In genomic region chrX:107979534-107979933, GRCh38 we compare ENCODE assay signal across 13 cellular contexts. TPM values are rescaled to one million over a fixed set of nuclear protein-coding genes. Genes with fewer than 3 reads are reported as not detected.
"Had no signal": no experiment of that assay in that cellular context is flagged by ENCODE, and none has a peak within 500 bp of the region (broad histone marks: within the 10 kb centered on the region; RNA-seq: fewer than 3 reads in every experiment).

No MANE protein-coding gene starts in this region.

- H3K36me3 ChIP-seq: breast epithelium, ovary, tibial artery, uterus had no signal

- DNase-seq: dorsolateral prefrontal cortex; kidney glomerular epithelial cell; ovary; stimulated activated CD4-positive, alpha-beta T cell treated with anti-CD3 and anti-CD28 coated beads, Interleukin-4, amount 100 ng/mL, for 1 hour; tibial artery; uterus had no signal

- H3K36me3 Mint-ChIP-seq: activated naive CD4-positive, alpha-beta T cell treated with anti-CD3 and anti-CD28 coated beads, Interleukin-2, amount 50 U/mL, for 24 hours had no signal

- H3K27me3 ChIP-seq: ovary, tibial artery, uterus had no signal

- H3K4me1 ChIP-seq: breast epithelium, tibial artery, uterus had no signal

- H3K9me3 ChIP-seq: breast epithelium, ovary, tibial artery, uterus had no signal

- H3K4me3 ChIP-seq: breast epithelium, dorsolateral prefrontal cortex, ovary, tibial artery, uterus had no signal

- H3K4me3 Mint-ChIP-seq: activated naive CD4-positive, alpha-beta T cell treated with anti-CD3 and anti-CD28 coated beads, Interleukin-2, amount 50 U/mL, for 24 hours had no signal

- H3K9me3 Mint-ChIP-seq: activated naive CD4-positive, alpha-beta T cell treated with anti-CD3 and anti-CD28 coated beads, Interleukin-2, amount 50 U/mL, for 24 hours had no signal

- H3K27ac ChIP-seq: breast epithelium, dorsolateral prefrontal cortex, ovary, tibial artery, uterus, VCaP had no signal

- H3K27me3 Mint-ChIP-seq: activated naive CD4-positive, alpha-beta T cell treated with anti-CD3 and anti-CD28 coated beads, Interleukin-2, amount 50 U/mL, for 24 hours had no signal

RNA-seq across cellular contexts. Expression of gene TEX13B, which starts 2.6 kb away (rescaled TPM):
- total RNA-seq: breast epithelium, dorsolateral prefrontal cortex, esophagus mucosa, liver, mesenteric fat pad, ovary, uterus had no signal
- polyA plus RNA-seq: liver, neural cell, ovary had no signal
